ENCODE assay signal across 19 cellular contexts in genomic region chr2:79627237-79627636, GRCh38.
"Had no signal": no experiment of that assay in that cellular context is flagged by ENCODE, and none has a peak within 500 bp of the region (broad histone marks: within the 10 kb centered on the region; RNA-seq: fewer than 3 reads in every experiment).

No MANE protein-coding gene starts in this region.

- DNase-seq: effector memory CD4-positive, alpha-beta T cell; gastrocnemius medialis; heart right ventricle; hypothalamus; kidney glomerular epithelial cell; mesendoderm; naive B cell; psoas muscle; retina; right lobe of liver; spleen; stimulated activated CD4-positive, alpha-beta T cell treated with anti-CD3 and anti-CD28 coated beads, Interleukin-15, amount 100 ng/mL, for 24 hours; stimulated activated CD4-positive, alpha-beta T cell treated with anti-CD3 and anti-CD28 coated beads, Interleukin-1b, Interleukin-23, amount 100 ng/mL, for 48 hours; stimulated activated CD4-positive, alpha-beta T cell treated with anti-CD3 and anti-CD28 coated beads, Interleukin-4, amount 100 ng/mL, for 24 hours; tibial artery; upper lobe of left lung; uterus had no signal

- ATAC-seq: esophagus mucosa; gastrocnemius medialis; heart right ventricle; psoas muscle; right lobe of liver; stimulated activated memory B cell treated with anti-CD40 and anti-IgM and Interleukin-4, amounts not matched to agents 10 μg/mL and 1 μg/mL and 100 μg/mL, for 72 hours had no signal
